In genomic region chr18:48551100-48551499, GRCh38 we compare ENCODE assay signal across 31 cellular contexts.
"Had no signal": no experiment of that assay in that cellular context is flagged by ENCODE, and none has a peak within 500 bp of the region (broad histone marks: within the 10 kb centered on the region; RNA-seq: fewer than 3 reads in every experiment).

No MANE protein-coding gene starts in this region.

- H3K9ac ChIP-seq: SK-N-SH had no signal

- H3K9me3 Mint-ChIP-seq: activated CD4-positive, alpha-beta T cell treated with anti-CD3 and anti-CD28 coated beads, Interleukin-2, amount 10 ng/mL, durations not matched to agents 24 days and 14 days; activated CD8-positive, alpha-beta T cell treated with anti-CD3 and anti-CD28 coated beads for 36 hours; activated naive CD4-positive, alpha-beta T cell treated with anti-CD3 and anti-CD28 coated beads for 36 hours; activated naive CD4-positive, alpha-beta T cell treated with anti-CD3 and anti-CD28 coated beads, Interleukin-2, amount 50 U/mL, for 72 hours; activated T-cell treated with anti-CD3 and anti-CD28 coated beads, Interleukin-2, amount 50 U/mL, for 72 hours; activated T-helper 17 cell treated with anti-CD3 and anti-CD28 coated beads, Interleukin-2, amount 50 U/mL, for 72 hours; T-helper 1 cell treated with Interleukin-12 subunit alpha and Interleukin-12 subunit beta and Interleukin-4 antibody, amounts not matched to agents 30 μg/mL and 1 μg/mL, for 36 hours; T-helper 2 cell treated with Interferon-gamma antibody and Interleukin-4, amounts not matched to agents 5 μg/mL and 100 μg/mL, for 36 hours had no signal

- H3K4me1 ChIP-seq: body of pancreas had no signal

- H3K36me3 Mint-ChIP-seq: activated naive CD4-positive, alpha-beta T cell treated with anti-CD3 and anti-CD28 coated beads, Interleukin-2, amount 50 U/mL, for 72 hours had no signal

- H3K36me3 ChIP-seq: adrenal gland, breast epithelium had no signal

- H3K4me2 ChIP-seq: SK-N-SH had no signal

- H3K27me3 Mint-ChIP-seq: activated T-helper 17 cell treated with anti-CD3 and anti-CD28 coated beads, Interleukin-2, amount 50 U/mL, for 72 hours had no signal

- H3K27ac ChIP-seq: adrenal gland, body of pancreas, breast epithelium, SJSA1 had no signal

- H3K4me3 Mint-ChIP-seq: activated CD4-positive, alpha-beta T cell treated with anti-CD3 and anti-CD28 coated beads, Interleukin-2, amount 10 ng/mL, durations not matched to agents 24 days and 14 days; activated CD8-positive, alpha-beta T cell treated with anti-CD3 and anti-CD28 coated beads for 36 hours; activated naive CD4-positive, alpha-beta T cell treated with anti-CD3 and anti-CD28 coated beads for 36 hours; activated T-cell treated with anti-CD3 and anti-CD28 coated beads, Interleukin-2, amount 50 U/mL, for 72 hours; activated T-helper 17 cell treated with anti-CD3 and anti-CD28 coated beads, Interleukin-2, amount 50 U/mL, for 72 hours; T-helper 1 cell treated with Interleukin-12 subunit alpha and Interleukin-12 subunit beta and Interleukin-4 antibody, amounts not matched to agents 30 μg/mL and 1 μg/mL, for 36 hours; T-helper 2 cell treated with Interferon-gamma antibody and Interleukin-4, amounts not matched to agents 5 μg/mL and 100 μg/mL, for 36 hours had no signal

- H3K4me3 ChIP-seq: adrenal gland, body of pancreas, breast epithelium, MG63, SJSA1 had no signal

- H3K27me3 ChIP-seq: adrenal gland, body of pancreas, breast epithelium, MG63, SJSA1 had no signal

- H3K9me3 ChIP-seq: adrenal gland, body of pancreas, breast epithelium, MG63, SJSA1, SK-N-SH had no signal

- ATAC-seq: activated CD8-positive, alpha-beta T cell treated with anti-CD3 and anti-CD28 coated beads for 36 hours; activated naive CD4-positive, alpha-beta T cell treated with anti-CD3 and anti-CD28 coated beads, Interleukin-2, amount 50 U/mL, for 72 hours; activated T-cell treated with anti-CD3 and anti-CD28 coated beads, Interleukin-2, amount 50 U/mL, for 72 hours; activated T-helper 17 cell treated with anti-CD3 and anti-CD28 coated beads, Interleukin-2, amount 50 U/mL, for 72 hours; body of pancreas; Panc1 had no signal

- H3K4me1 Mint-ChIP-seq: activated CD4-positive, alpha-beta T cell treated with anti-CD3 and anti-CD28 coated beads, Interleukin-2, amount 10 ng/mL, durations not matched to agents 24 days and 14 days; activated T-helper 17 cell treated with anti-CD3 and anti-CD28 coated beads, Interleukin-2, amount 50 U/mL, for 72 hours had no signal

- DNase-seq: activated CD4-positive, alpha-beta T cell treated with anti-CD3 and anti-CD28 coated beads, Interleukin-2, amount 10 ng/mL, durations not matched to agents 24 days and 14 days; activated CD4-positive, alpha-beta T cell treated with anti-CD3 and anti-CD28 coated beads, Interleukin-2, amount 50 U/mL, for 4 hours; activated CD8-positive, alpha-beta T cell treated with anti-CD3 and anti-CD28 coated beads for 36 hours; activated gamma-delta T cell treated with Interleukin-2 at 50 U/mL for 16 hours; activated naive CD4-positive, alpha-beta T cell treated with anti-CD3 and anti-CD28 coated beads for 36 hours; activated T-cell treated with anti-CD3 and anti-CD28 coated beads, Interleukin-2, amount 50 U/mL, for 1 hour; activated T-cell treated with anti-CD3 and anti-CD28 coated beads, Interleukin-2, amount 50 U/mL, for 72 hours; body of pancreas; Kasumi-1; KG1; MG63; NCI-H1048; NCI-H1105 treated with DMSO at 0.1 percent for 48 hours; NCI-H1436; NCI-H1694; NCI-H1930; NCI-H2081 treated with DMSO at 0.1 percent for 48 hours; NCI-H226; NCI-H524 treated with DMSO at 0.1 percent for 48 hours; SHP77; SK-N-SH had no signal

- H3K27ac Mint-ChIP-seq: activated CD4-positive, alpha-beta T cell treated with anti-CD3 and anti-CD28 coated beads, Interleukin-2, amount 10 ng/mL, durations not matched to agents 24 days and 14 days; activated CD8-positive, alpha-beta T cell treated with anti-CD3 and anti-CD28 coated beads for 36 hours; activated naive CD4-positive, alpha-beta T cell treated with anti-CD3 and anti-CD28 coated beads for 36 hours; activated T-cell treated with anti-CD3 and anti-CD28 coated beads, Interleukin-2, amount 50 U/mL, for 72 hours; activated T-helper 17 cell treated with anti-CD3 and anti-CD28 coated beads, Interleukin-2, amount 50 U/mL, for 72 hours; T-helper 1 cell treated with Interleukin-12 subunit alpha and Interleukin-12 subunit beta and Interleukin-4 antibody, amounts not matched to agents 30 μg/mL and 1 μg/mL, for 36 hours; T-helper 2 cell treated with Interferon-gamma antibody and Interleukin-4, amounts not matched to agents 5 μg/mL and 100 μg/mL, for 36 hours had no signal

- FAIRE-seq: astrocyte, TTC549 had no signal
